8 cellular contexts compared by ENCODE assay signal in genomic region chr11:72722050-72722748, GRCh38. TPM values are rescaled to one million over a fixed set of nuclear protein-coding genes. Genes with fewer than 3 reads are reported as not detected.
DNase-seq lines count a peak whose midpoint lies in the region; ATAC-seq and TF ChIP-seq lines count a peak whose summit lies in the region.

No MANE protein-coding gene starts in this region.

- TF ChIP-seq POLR2A in GM19193 (IDR thresholded peaks at IDR 0.05; ENCODE audit: extremely low read depth, insufficient read depth, insufficient read length): peak; percentile 68

- H3K27me3 Mint-ChIP-seq in activated CD4-positive, alpha-beta T cell treated with anti-CD3 and anti-CD28 coated beads, Interleukin-2, amount 10 ng/mL, durations not matched to agents 7 days and 5 days: no peaks in the 10 kb centered on the region

- POLR2A ChIA-PET in BJ (lab: Charles Lee): interaction anchor here (0.6 kb wide), 2 partner anchors 553 to 586 kb away, joined by 11 to 12 read pairs; partner anchors contain the start of gene ARHGEF17
- POLR2A ChIA-PET in activated CD4-positive, alpha-beta T cell treated with anti-CD3 and anti-CD28 coated beads, Interleukin-2, amount 10 ng/mL, durations not matched to agents 7 days and 5 days (lab: Charles Lee): no interaction called here

- H3K36me3 ChIP-seq in BJ (ENCODE audit: control insufficient read depth, insufficient read depth, low read length): peaks cover 7% of the 10 kb centered on the region
- H3K36me3 ChIP-seq in lower lobe of right lung: peaks cover 43% of the 10 kb centered on the region

- TF ChIP-seq CTCF in BJ (IDR thresholded peaks at IDR 0.05; ENCODE audit: insufficient read depth, low read depth, low read length): no peak
- TF ChIP-seq CTCF in coronary artery (IDR thresholded peaks at IDR 0.05): no peak
- no peak for TF ChIP-seq CTCF in lower lobe of right lung (IDR thresholded peaks at IDR 0.05)

- no peaks in the 10 kb centered on the region for H3K9me3 ChIP-seq in lower lobe of right lung

- peaks cover 18% of the 10 kb centered on the region for H3K36me3 Mint-ChIP-seq in activated CD4-positive, alpha-beta T cell treated with anti-CD3 and anti-CD28 coated beads, Interleukin-2, amount 10 ng/mL, durations not matched to agents 7 days and 5 days (ENCODE audit: low read depth)

- CTCF ChIA-PET in BJ (lab: Yijun Ruan, JAX): interaction anchor here (0.6 to 14.8 kb wide), 7 partner anchors 38 to 464 kb away, joined by 4 to 139 read pairs (median 6); partner anchors contain the start of genes ATG16L2, FCHSD2 and STARD10
- CTCF ChIA-PET in activated CD4-positive, alpha-beta T cell treated with anti-CD3 and anti-CD28 coated beads, Interleukin-2, amount 10 ng/mL, durations not matched to agents 7 days and 5 days (lab: Charles Lee): interaction anchor here (0.9 to 4.2 kb wide), 10 partner anchors 9 to 497 kb away, joined by 3 to 36 read pairs (median 4); partner anchors contain the start of gene STARD10

- DNase-seq in BJ (ENCODE audit: low read depth) (peak; percentile 46), NCI-H524 (lab: John Stamatoyannopoulos, UW) (peak; percentile 85 to 91), coronary artery (ENCODE audit: low spot score) (peak; percentile 94), lower lobe of right lung (peak; percentile 91)
- peak; percentile 90 for DNase-seq in activated CD4-positive, alpha-beta T cell treated with anti-CD3 and anti-CD28 coated beads, Interleukin-2, amount 10 ng/mL, durations not matched to agents 7 days and 5 days
- DNase-seq in stimulated activated CD4-positive, alpha-beta T cell treated with anti-CD3 and anti-CD28 coated beads, Interleukin-4, amount 100 ng/mL, for 4 hours: peak; percentile 74 to 78

- H3K4me3 ChIP-seq in BJ (ENCODE audit: low read depth, low read length): peak overlapping the region; percentile 50
- H3K4me3 ChIP-seq in coronary artery: peak overlapping the region; percentile 82
- H3K4me3 ChIP-seq in lower lobe of right lung: peak overlapping the region; percentile 79

- no peaks in the 10 kb centered on the region for H3K27me3 ChIP-seq in BJ (ENCODE audit: control insufficient read depth, insufficient read depth, low read length)
- no peaks in the 10 kb centered on the region for H3K27me3 ChIP-seq in lower lobe of right lung (ENCODE audit: low read depth)

- H3K4me1 ChIP-seq in lower lobe of right lung: peaks cover 83% of the 10 kb centered on the region

- intact Hi-C loops in lower lobe of right lung (cut with DNase I): no loop called here

- peak; percentile 66 for ATAC-seq in HG03378 (IDR thresholded peaks at IDR 0.05; ENCODE audit: unreplicated experiment)
- peak; percentile 86 to 87 for ATAC-seq in lower lobe of right lung

- H3K4me3 Mint-ChIP-seq in activated CD4-positive, alpha-beta T cell treated with anti-CD3 and anti-CD28 coated beads, Interleukin-2, amount 10 ng/mL, durations not matched to agents 7 days and 5 days: peak overlapping the region; percentile 86

- H3K27ac ChIP-seq in coronary artery (peak overlapping the region; percentile 62 to 83), lower lobe of right lung (peak overlapping the region; percentile 90)

- peak overlapping the region; percentile 95 for H3K27ac Mint-ChIP-seq in activated CD4-positive, alpha-beta T cell treated with anti-CD3 and anti-CD28 coated beads, Interleukin-2, amount 10 ng/mL, durations not matched to agents 7 days and 5 days

- H3K9me3 Mint-ChIP-seq in activated CD4-positive, alpha-beta T cell treated with anti-CD3 and anti-CD28 coated beads, Interleukin-2, amount 10 ng/mL, durations not matched to agents 7 days and 5 days: no peaks in the 10 kb centered on the region

- peaks cover 57% of the 10 kb centered on the region for H3K4me1 Mint-ChIP-seq in activated CD4-positive, alpha-beta T cell treated with anti-CD3 and anti-CD28 coated beads, Interleukin-2, amount 10 ng/mL, durations not matched to agents 7 days and 5 days

RNA-seq across cellular contexts. Expression of gene ARAP1, which starts 30.0 kb away (rescaled TPM):
- polyA plus RNA-seq in BJ (2011; rRNA removed): 47.7 and 74.5 TPM in 2 replicates
- polyA minus RNA-seq in BJ (2011; rRNA and poly(A)+ RNA removed): 73.8 and 78.1 TPM in 2 replicates
- total RNA-seq in activated CD4-positive, alpha-beta T cell treated with anti-CD3 and anti-CD28 coated beads, Interleukin-2, amount 10 ng/mL, durations not matched to agents 7 days and 5 days: 100 to 1,000 TPM in 1 of 2 experiments, 10 to 100 TPM in 1; 83.6 to 101 TPM
- 276 TPM for total RNA-seq in lower lobe of right lung

RNA-seq across cellular contexts. Expression of gene PDE2A, which starts 48.0 kb away (rescaled TPM):
- 0.32 and 0.64 TPM in 2 replicates for polyA plus RNA-seq in BJ (2011; rRNA removed)
- polyA minus RNA-seq in BJ (2011; rRNA and poly(A)+ RNA removed): 0.10 and 0.62 TPM in 2 replicates
- total RNA-seq in activated CD4-positive, alpha-beta T cell treated with anti-CD3 and anti-CD28 coated beads, Interleukin-2, amount 10 ng/mL, durations not matched to agents 7 days and 5 days: under 1 TPM; 0.40 to 0.48 TPM
- total RNA-seq in lower lobe of right lung: 19.5 TPM

Comparison
In these comparisons a context has a peak if more than half of its experiments do, and no peak if none do; other contexts are left out.
1. Peak in every context shown above with its lines: DNase-seq, ATAC-seq, H3K4me3 ChIP-seq and H3K27ac ChIP-seq.
2. RNA of gene PDE2A, which starts 48.0 kb away (total RNA-seq): 19.5 TPM in lower lobe of right lung (single experiment); 0.40 to 0.48 TPM in activated CD4-positive, alpha-beta T cell treated with anti-CD3 and anti-CD28 coated beads, Interleukin-2, amount 10 ng/mL, durations not matched to agents 7 days and 5 days; every median in the first group is over 10 times any median in the second.